ENCODE assay signal across 8 cellular contexts in the genomic region with DNA sequence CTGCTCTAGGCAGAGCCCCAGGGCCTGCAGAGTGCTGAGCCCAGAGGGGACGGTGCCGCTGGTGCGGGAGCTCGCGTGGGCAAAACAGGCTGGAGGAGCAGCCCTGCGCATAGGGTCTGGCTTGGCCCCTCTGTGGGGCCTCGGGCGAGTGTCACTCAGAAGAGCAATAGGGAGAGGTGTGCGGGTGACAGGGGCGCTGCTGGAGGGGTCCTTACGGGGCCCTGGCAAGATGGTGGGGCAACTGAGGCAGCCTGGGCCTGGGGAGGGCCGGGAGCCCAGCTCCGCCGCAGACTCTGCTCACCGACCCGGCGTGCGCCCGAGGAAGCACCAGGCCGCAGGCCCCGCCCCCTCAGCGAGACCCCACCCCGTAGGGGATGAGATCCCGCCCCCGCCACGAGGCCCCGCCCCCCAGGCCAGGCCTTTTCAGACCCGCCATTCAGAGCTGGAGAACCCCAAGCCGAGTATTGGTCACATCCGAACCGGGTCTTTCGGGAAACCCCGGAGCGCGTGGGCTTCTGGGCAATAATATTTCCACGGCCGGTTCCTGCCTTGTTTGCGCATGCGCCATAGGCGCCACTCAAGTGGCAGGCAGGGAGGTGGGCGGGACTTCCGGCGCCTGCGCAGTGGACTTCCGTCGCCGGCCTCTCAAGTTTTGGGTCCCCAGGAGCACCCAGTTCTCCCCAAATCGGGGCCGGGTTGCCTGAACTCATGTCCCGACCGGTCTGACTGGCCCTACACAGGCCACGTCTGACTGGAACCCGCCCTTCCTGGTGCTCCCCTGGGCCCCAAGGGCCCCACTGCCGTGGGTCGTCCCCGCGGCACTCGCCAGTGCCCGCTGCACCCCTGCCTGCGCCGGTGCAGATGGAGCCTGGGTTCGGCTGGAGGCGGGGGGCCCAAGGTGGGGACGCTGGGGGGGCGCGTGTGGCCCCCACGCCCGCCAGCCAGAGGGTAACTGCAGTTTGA. TPM values are rescaled to one million over a fixed set of nuclear protein-coding genes. Genes with fewer than 3 reads are reported as not detected.
DNase-seq lines count a peak whose midpoint lies in the region; ATAC-seq, FAIRE-seq and TF ChIP-seq lines count a peak whose summit lies in the region.

No MANE protein-coding gene starts in this region.

- POLR2A ChIA-PET in AG04450 (lab: Yijun Ruan, JAX): interaction anchor here (0.7 to 2.4 kb wide), 10 partner anchors 13 to 100 kb away, joined by 3 to 28 read pairs (median 7); a partner anchor contains a TSS

- TF ChIP-seq CTCF in AG04450 (IDR thresholded peaks at IDR 0.05; ENCODE audit: low read depth, low read length): no peak
- no peak for TF ChIP-seq CTCF in WERI-Rb-1 (IDR thresholded peaks at IDR 0.05; ENCODE audit: low read depth, low read length)
- no peak for TF ChIP-seq CTCF in bronchial epithelial cell (IDR thresholded peaks at IDR 0.05; ENCODE audit: insufficient read depth, low read length, severe bottlenecking)

- H3K27ac ChIP-seq in AG04450 (ENCODE audit: low read depth, low read length) (peak overlapping the region; percentile 65), WERI-Rb-1 (peak overlapping the region; percentile 51), small intestine (ENCODE audit: low read depth in 1 of 2, low read length in 1 of 2) (peak overlapping the region; percentile 90 to 93)

- H3K4me3 ChIP-seq in AG04450 (ENCODE audit: low read depth, low read length) (peak overlapping the region; percentile 80), WERI-Rb-1 (ENCODE audit: low read depth, low read length) (peak overlapping the region; percentile 66), bronchial epithelial cell (ENCODE audit: low read depth, low read length) (peak overlapping the region; percentile 65), small intestine (ENCODE audit: low read depth in 1 of 2, low read length in 2 of 2) (peak overlapping the region; percentile 60 to 76)

- H3K4me1 ChIP-seq in small intestine (ENCODE audit: control insufficient read depth in 2 of 2, insufficient read depth in 1 of 2, low read depth in 1 of 2, low read length in 1 of 2): no peaks in the 10 kb centered on the region

- CTCF ChIA-PET in AG04450 (lab: Charles Lee): interaction anchor here (0.6 to 3.7 kb wide), 7 partner anchors 13 to 277 kb away, joined by 3 to 29 read pairs (median 6); a partner anchor contains a TSS

- peak; percentile 63 for ATAC-seq in GM18907 (IDR thresholded peaks at IDR 0.05; ENCODE audit: unreplicated experiment)
- peak; percentile 69 for ATAC-seq in HG03139 (IDR thresholded peaks at IDR 0.05; ENCODE audit: unreplicated experiment)

- 1% methylated on average over 54 to 68 of the region's 68 CpGs for WGBS in small intestine, 3 donors

- H3K27me3 ChIP-seq in AG04450 (ENCODE audit: control insufficient read depth, insufficient read depth, low read length) (no peaks in the 10 kb centered on the region), WERI-Rb-1 (ENCODE audit: insufficient read depth, low read depth, severe bottlenecking) (no peaks in the 10 kb centered on the region), bronchial epithelial cell (ENCODE audit: control insufficient read depth, insufficient read depth, low read length) (no peaks in the 10 kb centered on the region), small intestine (ENCODE audit: control insufficient read depth in 2 of 2, insufficient read depth in 2 of 2, low read length in 2 of 2) (no peaks in the 10 kb centered on the region)

- DNase-seq in AG04450 (ENCODE audit: low read depth, low spot score) (peak; percentile 96), NCI-H2196 treated with DMSO at 0.1 percent for 48 hours (lab: John Stamatoyannopoulos, UW; ENCODE audit: unreplicated experiment) (peak; percentile 94), WERI-Rb-1 (peak; percentile 93), bronchial epithelial cell (ENCODE audit: low read depth) (peak; percentile 90), iPS-NIHi7 (ENCODE audit: extremely low spot score) (peak; percentile 96), small intestine (peak; percentile 99)

- H3K9me3 ChIP-seq in AG04450 (ENCODE audit: control insufficient read depth, insufficient read depth, low read length): no peaks in the 10 kb centered on the region; the same call in 1 of the 2 replicates
- H3K9me3 ChIP-seq in WERI-Rb-1 (ENCODE audit: severe bottlenecking): no peaks in the 10 kb centered on the region
- no peaks in the 10 kb centered on the region for H3K9me3 ChIP-seq in small intestine (ENCODE audit: control insufficient read depth, low read depth)

- no peaks in the 10 kb centered on the region for H3K36me3 ChIP-seq in WERI-Rb-1
- no peaks in the 10 kb centered on the region for H3K36me3 ChIP-seq in bronchial epithelial cell (ENCODE audit: control insufficient read depth, insufficient read depth, low read length)
- no peaks in the 10 kb centered on the region for H3K36me3 ChIP-seq in small intestine (ENCODE audit: control insufficient read depth in 2 of 2, insufficient read depth in 2 of 2, low read length in 2 of 2)

- FAIRE-seq in bronchial epithelial cell (lab: Jason Lieb, UNC) (no peak), small intestine (lab: Jason Lieb, UNC) (no peak)

RNA-seq across cellular contexts. Expression of a gene that starts 1.3 kb away (rescaled TPM):
- polyA plus RNA-seq in AG04450 (2011; rRNA removed) (0.17 and 0.45 TPM in 2 replicates), small intestine (1 to 10 TPM; 2.7 to 9.4 (median 7.2) TPM)
- polyA minus RNA-seq in AG04450 (2011; rRNA and poly(A)+ RNA removed): 0.56 TPM in 1 of 2 replicates, not detected in the other
- total RNA-seq in bronchial epithelial cell: 0.38 TPM in 1 of 2 replicates, not detected in the other

RNA-seq across cellular contexts. Expression of a gene that starts 1.6 kb away (rescaled TPM):
- 0.27 and 0.56 TPM in 2 replicates for polyA plus RNA-seq in AG04450 (2011; rRNA removed)
- 0.17 and 0.28 TPM in 2 replicates for polyA minus RNA-seq in AG04450 (2011; rRNA and poly(A)+ RNA removed)
- total RNA-seq in bronchial epithelial cell: 3.9 and 23.2 TPM in 2 replicates
- polyA plus RNA-seq in small intestine: 1 to 10 TPM in 1 of 3 donors, under 1 TPM in 2; 0.57 to 2.2 (median 0.89) TPM

RNA-seq across cellular contexts. Expression of a gene that starts 3.9 kb away (rescaled TPM):
- polyA plus RNA-seq in AG04450 (2011; rRNA removed) (not detected in 2 replicates), small intestine (under 1 TPM in 1 of 3 donors, not detected in 2; 0.03 TPM)
- polyA minus RNA-seq in AG04450 (2011; rRNA and poly(A)+ RNA removed): not detected in 2 replicates
- total RNA-seq in bronchial epithelial cell: under 0.01 and 1.2 TPM in 2 replicates

RNA-seq across cellular contexts. Expression of a gene that starts 7.3 kb away (rescaled TPM):
- polyA plus RNA-seq in AG04450 (2011; rRNA removed) (not detected in 2 replicates), small intestine (under 1 TPM; 0.21 to 0.89 (median 0.81) TPM)
- not detected in 2 replicates for polyA minus RNA-seq in AG04450 (2011; rRNA and poly(A)+ RNA removed)
- total RNA-seq in bronchial epithelial cell: not detected in 2 replicates

RNA-seq across cellular contexts. Expression of a gene that starts 17.7 kb away (rescaled TPM):
- 223 and 262 TPM in 2 replicates for polyA plus RNA-seq in AG04450 (2011; rRNA removed)
- polyA minus RNA-seq in AG04450 (2011; rRNA and poly(A)+ RNA removed): 180 and 232 TPM in 2 replicates
- total RNA-seq in bronchial epithelial cell: 82.7 and 193 TPM in 2 replicates
- polyA plus RNA-seq in small intestine: 100 to 1,000 TPM; 365 to 374 (median 369) TPM

Comparison
In these comparisons a context has a peak if more than half of its experiments do, and no peak if none do; other contexts are left out.
1. Peak in every context shown above with its lines: DNase-seq, ATAC-seq, H3K4me3 ChIP-seq and H3K27ac ChIP-seq.